8 cellular contexts compared by ENCODE assay signal in the genomic region with DNA sequence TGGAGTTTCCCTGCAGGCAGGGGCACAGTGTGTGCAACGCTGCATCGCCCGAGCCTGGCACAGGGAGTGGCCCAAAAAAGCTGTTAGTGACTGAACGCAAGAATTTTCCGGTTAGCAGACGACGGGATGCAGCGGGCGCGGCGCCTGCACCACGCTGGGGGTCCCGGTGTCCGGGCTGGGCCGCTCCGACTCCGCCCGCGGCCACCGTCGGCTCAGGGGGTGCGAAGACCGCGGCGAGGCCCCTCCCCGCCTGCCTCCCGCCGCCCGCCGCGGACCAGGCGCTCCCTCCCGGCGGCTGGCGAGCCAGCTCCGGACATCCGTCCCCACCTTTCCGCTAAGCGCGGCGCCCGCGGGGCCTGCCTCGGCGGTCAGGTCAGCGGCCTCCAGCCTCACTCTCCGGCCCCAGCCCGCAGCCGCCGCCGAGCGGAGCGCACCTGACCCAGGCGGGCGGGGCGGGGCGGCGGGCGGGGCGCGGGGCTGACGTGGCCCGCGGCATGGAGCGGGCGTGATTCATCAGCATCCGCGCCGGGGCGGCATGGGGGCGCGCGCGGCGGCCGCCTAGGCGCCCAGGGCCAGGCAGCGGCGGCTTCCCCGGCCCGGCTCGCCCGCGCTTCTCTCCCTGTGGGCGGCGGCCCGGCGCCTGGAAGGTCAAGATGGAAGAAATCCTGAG. TPM values are rescaled to one million over a fixed set of nuclear protein-coding genes. Genes with fewer than 3 reads are reported as not detected.
DNase-seq lines count a peak whose midpoint lies in the region; ATAC-seq and TF ChIP-seq lines count a peak whose summit lies in the region.

A gene with protein sequence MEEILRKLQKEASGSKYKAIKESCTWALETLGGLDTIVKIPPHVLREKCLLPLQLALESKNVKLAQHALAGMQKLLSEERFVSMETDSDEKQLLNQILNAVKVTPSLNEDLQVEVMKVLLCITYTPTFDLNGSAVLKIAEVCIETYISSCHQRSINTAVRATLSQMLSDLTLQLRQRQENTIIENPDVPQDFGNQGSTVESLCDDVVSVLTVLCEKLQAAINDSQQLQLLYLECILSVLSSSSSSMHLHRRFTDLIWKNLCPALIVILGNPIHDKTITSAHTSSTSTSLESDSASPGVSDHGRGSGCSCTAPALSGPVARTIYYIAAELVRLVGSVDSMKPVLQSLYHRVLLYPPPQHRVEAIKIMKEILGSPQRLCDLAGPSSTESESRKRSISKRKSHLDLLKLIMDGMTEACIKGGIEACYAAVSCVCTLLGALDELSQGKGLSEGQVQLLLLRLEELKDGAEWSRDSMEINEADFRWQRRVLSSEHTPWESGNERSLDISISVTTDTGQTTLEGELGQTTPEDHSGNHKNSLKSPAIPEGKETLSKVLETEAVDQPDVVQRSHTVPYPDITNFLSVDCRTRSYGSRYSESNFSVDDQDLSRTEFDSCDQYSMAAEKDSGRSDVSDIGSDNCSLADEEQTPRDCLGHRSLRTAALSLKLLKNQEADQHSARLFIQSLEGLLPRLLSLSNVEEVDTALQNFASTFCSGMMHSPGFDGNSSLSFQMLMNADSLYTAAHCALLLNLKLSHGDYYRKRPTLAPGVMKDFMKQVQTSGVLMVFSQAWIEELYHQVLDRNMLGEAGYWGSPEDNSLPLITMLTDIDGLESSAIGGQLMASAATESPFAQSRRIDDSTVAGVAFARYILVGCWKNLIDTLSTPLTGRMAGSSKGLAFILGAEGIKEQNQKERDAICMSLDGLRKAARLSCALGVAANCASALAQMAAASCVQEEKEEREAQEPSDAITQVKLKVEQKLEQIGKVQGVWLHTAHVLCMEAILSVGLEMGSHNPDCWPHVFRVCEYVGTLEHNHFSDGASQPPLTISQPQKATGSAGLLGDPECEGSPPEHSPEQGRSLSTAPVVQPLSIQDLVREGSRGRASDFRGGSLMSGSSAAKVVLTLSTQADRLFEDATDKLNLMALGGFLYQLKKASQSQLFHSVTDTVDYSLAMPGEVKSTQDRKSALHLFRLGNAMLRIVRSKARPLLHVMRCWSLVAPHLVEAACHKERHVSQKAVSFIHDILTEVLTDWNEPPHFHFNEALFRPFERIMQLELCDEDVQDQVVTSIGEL (N-terminal part only) (plus strand): TSS at position 506 of the 670 bp plus-strand sequence. CDS start 148 bp downstream, at position 654.

- peaks cover 14% of the 10 kb centered on the region for H3K23me2 ChIP-seq in H9 (ENCODE audit: insufficient read length, low read depth, low read length, poor library complexity, severe bottlenecking)

- H3T11ph ChIP-seq in H9 (ENCODE audit: low read length): no peak within 1 kb of the TSS

- H2BK120ac ChIP-seq in H9 (ENCODE audit: low read depth, low read length, poor library complexity, severe bottlenecking): no peak within 1 kb of the TSS

- peak within 1 kb of the TSS; percentile 60; the same call in 1 of the 2 replicates for H2BK15ac ChIP-seq in H9 (ENCODE audit: low read depth, low read length)

- no peak within 1 kb of the TSS for H2BK5ac ChIP-seq in H9 (ENCODE audit: insufficient read length, low read length)

- no peaks in the 10 kb centered on the region for H3K9me3 ChIP-seq in H9 (ENCODE audit: control insufficient read depth, low read depth, low read length)
- no peaks in the 10 kb centered on the region for H3K9me3 ChIP-seq in effector memory CD4-positive, alpha-beta T cell (ENCODE audit: control insufficient read depth, low read length)

- H4K8ac ChIP-seq in H9 (replicated peaks; ENCODE audit: insufficient read length, low read depth, low read length): no peak within 1 kb of the TSS

- H3K9ac ChIP-seq in H9 (ENCODE audit: extremely low read depth, insufficient read length, low read length): peak within 1 kb of the TSS; percentile 39

- H3K79me1 ChIP-seq in H9 (ENCODE audit: insufficient read depth, low read depth, low read length, poor library complexity, severe bottlenecking): no peaks in the 10 kb centered on the region

- CTCF ChIA-PET in activated CD8-positive, alpha-beta T cell treated with anti-CD3 and anti-CD28 coated beads, Interleukin-2, amount 10 ng/mL, durations not matched to agents 7 days and 5 days (lab: Charles Lee): interaction anchor here (1.7 kb wide), 1 partner anchor 46 kb away, joined by 4 read pairs; no protein-coding TSS in a partner anchor

- no peak within 1 kb of the TSS for H2BK20ac ChIP-seq in H9 (ENCODE audit: low read depth, low read length, poor library complexity, severe bottlenecking)

- peaks cover 2% of the 10 kb centered on the region for H4K20me1 ChIP-seq in H9 (ENCODE audit: control insufficient read depth, insufficient read depth, insufficient read length)

- WGBS in H9 (ENCODE audit: extremely low coverage, insufficient read length, low lambda C conversion rate): no CpG with 5 or more reads among the region's 88 CpGs

- H3K56ac ChIP-seq in H9 (ENCODE audit: insufficient read length, low read depth, low read length): no peak within 1 kb of the TSS

- peak within 1 kb of the TSS in 1 of 3 experiments; percentile 89; a peak in 1 of 7 replicates for H3K27ac Mint-ChIP-seq in H9
- no peak within 1 kb of the TSS for H3K27ac Mint-ChIP-seq in activated CD8-positive, alpha-beta T cell treated with anti-CD3 and anti-CD28 coated beads, Interleukin-2, amount 10 ng/mL, durations not matched to agents 7 days and 5 days

- no peaks in the 10 kb centered on the region; the same call in 1 of the 2 replicates for H3K79me2 ChIP-seq in H9 (ENCODE audit: insufficient read depth, low read length)

- H3K9me3 Mint-ChIP-seq in H9: no peaks in the 10 kb centered on the region
- no peaks in the 10 kb centered on the region for H3K9me3 Mint-ChIP-seq in activated CD8-positive, alpha-beta T cell treated with anti-CD3 and anti-CD28 coated beads, Interleukin-2, amount 10 ng/mL, durations not matched to agents 7 days and 5 days (ENCODE audit: insufficient read depth)

- peak within 1 kb of the TSS; percentile 92 for H3K4me2 ChIP-seq in H9 (ENCODE audit: insufficient read depth, insufficient read length, low read length)

- H3K36me3 Mint-ChIP-seq in H9 (ENCODE audit: insufficient read depth in 1 of 3, low read depth in 3 of 3): no peaks in the 10 kb centered on the region; a peak in 1 of 7 replicates
- no peaks in the 10 kb centered on the region for H3K36me3 Mint-ChIP-seq in activated CD8-positive, alpha-beta T cell treated with anti-CD3 and anti-CD28 coated beads, Interleukin-2, amount 10 ng/mL, durations not matched to agents 7 days and 5 days (ENCODE audit: low read depth)

- POLR2A ChIA-PET in activated CD8-positive, alpha-beta T cell treated with anti-CD3 and anti-CD28 coated beads, Interleukin-2, amount 10 ng/mL, durations not matched to agents 7 days and 5 days (lab: Charles Lee): no interaction called here

- no peak within 1 kb of the TSS for H3K23ac ChIP-seq in H9 (ENCODE audit: insufficient read length, low read depth, low read length)

- H3K4ac ChIP-seq in H9 (ENCODE audit: low read depth, low read length): no peak within 1 kb of the TSS

- H3K36me3 ChIP-seq in effector memory CD4-positive, alpha-beta T cell (ENCODE audit: control insufficient read depth, insufficient read depth, low read length): no peaks in the 10 kb centered on the region

- H3K4me3 ChIP-seq in effector memory CD4-positive, alpha-beta T cell (ENCODE audit: insufficient read depth, low read depth, low read length, poor library complexity, severe bottlenecking): peak within 1 kb of the TSS; percentile 61

- peaks cover 28 to 31% of the 10 kb centered on the region in 2 experiments for H3K4me1 Mint-ChIP-seq in H9
- H3K4me1 Mint-ChIP-seq in activated CD8-positive, alpha-beta T cell treated with anti-CD3 and anti-CD28 coated beads, Interleukin-2, amount 10 ng/mL, durations not matched to agents 7 days and 5 days (ENCODE audit: low read depth): peaks cover 12% of the 10 kb centered on the region

- H3K18ac ChIP-seq in H9 (ENCODE audit: insufficient read length, low read depth, low read length): peak within 1 kb of the TSS; percentile 28

- peak within 1 kb of the TSS; percentile 76 to 88 for H3K4me3 Mint-ChIP-seq in H9
- peak within 1 kb of the TSS; percentile 69 for H3K4me3 Mint-ChIP-seq in activated CD8-positive, alpha-beta T cell treated with anti-CD3 and anti-CD28 coated beads, Interleukin-2, amount 10 ng/mL, durations not matched to agents 7 days and 5 days

- H3K27ac ChIP-seq in H9 (ENCODE audit: insufficient read length, low read depth, low read length): no peak within 1 kb of the TSS
- H3K27ac ChIP-seq in effector memory CD4-positive, alpha-beta T cell (ENCODE audit: insufficient read depth, low read length, poor library complexity, severe bottlenecking): no peak within 1 kb of the TSS

- no peak within 1 kb of the TSS for H2BK12ac ChIP-seq in H9 (ENCODE audit: insufficient read length, low read depth, low read length)

- H3K4me1 ChIP-seq in H9 (ENCODE audit: insufficient read depth, low read length): peaks cover 2% of the 10 kb centered on the region; the same call in 1 of the 2 replicates
- H3K4me1 ChIP-seq in effector memory CD4-positive, alpha-beta T cell (ENCODE audit: control insufficient read depth, insufficient read depth, low read length, poor library complexity, severe bottlenecking): peaks cover 7% of the 10 kb centered on the region

- H3K14ac ChIP-seq in H9 (ENCODE audit: insufficient read depth, low read length): peak within 1 kb of the TSS; percentile 14

- peak; percentile 95 for ATAC-seq in activated CD8-positive, alpha-beta T cell treated with anti-CD3 and anti-CD28 coated beads, Interleukin-2, amount 10 ng/mL, durations not matched to agents 7 days and 5 days

- no peak within 1 kb of the TSS for H2AFZ ChIP-seq in H9 (ENCODE audit: low read length)

- no peak within 1 kb of the TSS for H2AK5ac ChIP-seq in H9 (ENCODE audit: insufficient read length, low read length)

- H3K27me3 ChIP-seq in H9 (ENCODE audit: insufficient read depth, low read length): peaks cover 2% of the 10 kb centered on the region; the same call in 1 of the 2 replicates
- H3K27me3 ChIP-seq in effector memory CD4-positive, alpha-beta T cell (replicated peaks; ENCODE audit: control insufficient read depth, insufficient read depth, low read length, poor library complexity, severe bottlenecking): peaks cover 35% of the 10 kb centered on the region

- peak; percentile 47 for DNase-seq in ELF-1 (ENCODE audit: low read depth, low spot score)
- DNase-seq in H9: peak; percentile 71
- peak; percentile 77 for DNase-seq in NCI-H146 treated with DMSO at 0.1 percent for 48 hours (lab: John Stamatoyannopoulos, UW; ENCODE audit: unreplicated experiment)
- DNase-seq in activated CD8-positive, alpha-beta T cell treated with anti-CD3 and anti-CD28 coated beads, Interleukin-2, amount 10 ng/mL, durations not matched to agents 7 days and 5 days: peak; percentile 62
- peak; percentile 23 to 25 (median 25) for DNase-seq in effector memory CD4-positive, alpha-beta T cell
- peak; percentile 90 for DNase-seq in mesenteric fat pad (ENCODE audit: low spot score)
- DNase-seq in stimulated activated CD8-positive, alpha-beta memory T cell treated with anti-CD3 and anti-CD28 coated beads, Interleukin-12 subunit alpha, Interleukin-12 subunit beta, amount 100 ng/mL, for 4 hours (ENCODE audit: low read depth): peak; percentile 43
- DNase-seq in NCI-H128 (lab: John Stamatoyannopoulos, UW; ENCODE audit: unreplicated experiment): no peak

- no peak within 1 kb of the TSS for H4K5ac ChIP-seq in H9 (ENCODE audit: insufficient read length, low read depth, low read length)

- no peak within 1 kb of the TSS for H4K91ac ChIP-seq in H9 (ENCODE audit: insufficient read length, low read depth, low read length)

- TF ChIP-seq CTCF in H9 (conservative IDR thresholded peaks at IDR 0.05): no peak

- H3K27me3 Mint-ChIP-seq in H9 (ENCODE audit: low read depth): peaks cover 26% of the 10 kb centered on the region
- H3K27me3 Mint-ChIP-seq in activated CD8-positive, alpha-beta T cell treated with anti-CD3 and anti-CD28 coated beads, Interleukin-2, amount 10 ng/mL, durations not matched to agents 7 days and 5 days (ENCODE audit: low read depth): peaks cover 50% of the 10 kb centered on the region

RNA-seq across cellular contexts. Expression of the gene that starts here (rescaled TPM):
- total RNA-seq in H9 (2021): 12.5 and 13.7 TPM in 2 replicates
- under 1 TPM; 0.05 to 0.08 TPM for total RNA-seq in activated CD8-positive, alpha-beta T cell treated with anti-CD3 and anti-CD28 coated beads, Interleukin-2, amount 10 ng/mL, durations not matched to agents 7 days and 5 days
- 2.6 TPM for total RNA-seq in mesenteric fat pad

Comparison
In these comparisons a context has a peak if more than half of its experiments do, and no peak if none do; other contexts are left out.
1. Peak in DNase-seq and ATAC-seq in activated CD8-positive, alpha-beta T cell treated with anti-CD3 and anti-CD28 coated beads, Interleukin-2, amount 10 ng/mL, durations not matched to agents 7 days and 5 days; RNA of the gene not detected or under 1 TPM.